In the genomic region with DNA sequence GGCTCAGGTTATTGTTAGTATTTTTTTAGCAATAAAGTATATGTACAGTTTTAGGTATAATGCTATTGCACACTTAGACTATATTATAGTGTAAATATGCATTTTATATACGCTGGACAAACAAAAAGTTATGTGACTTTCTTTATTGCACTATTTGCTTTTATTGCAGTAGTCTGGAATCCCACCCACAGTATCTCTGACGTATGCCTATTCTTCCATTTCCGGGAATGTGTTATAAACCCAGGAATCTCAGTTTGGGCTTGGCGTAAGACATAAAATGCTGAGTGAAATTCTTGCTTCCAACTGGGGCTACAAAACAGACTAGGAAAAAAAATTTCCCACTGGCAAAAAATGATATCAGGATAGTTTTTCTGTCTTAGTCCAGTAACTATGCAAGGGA, we compare ENCODE assay signal across 8 cellular contexts.
"Had no signal": no experiment of that assay in that cellular context is flagged by ENCODE, and none has a peak within 500 bp of the region (broad histone marks: within the 10 kb centered on the region; RNA-seq: fewer than 3 reads in every experiment).

No MANE protein-coding gene starts in this region.

- H3K4me3 ChIP-seq: GM23248, GM23338, HAP-1 had no signal

- H3K9me3 ChIP-seq: HAP-1 had no signal

- H3K27ac ChIP-seq: GM23248 had no signal

- H3K4me2 ChIP-seq: GM23338 had no signal

- H3K27ac Mint-ChIP-seq: GM23338, HFFc6 had no signal

- DNase-seq: GM23248, GOT3, H7, HCEC 1CT, HFFc6 had no signal

- H3K36me3 ChIP-seq: HAP-1 had no signal

- ATAC-seq: GM23338, HCT116 had no signal

- H3K4me3 Mint-ChIP-seq: GM23338, HFFc6 had no signal

- H3K4me1 ChIP-seq: HAP-1 had no signal

- H2AFZ ChIP-seq: GM23248, GM23338 had no signal

- H3K9ac ChIP-seq: GM23248 had no signal
